8 cellular contexts compared by ENCODE assay signal in genomic region chr2:50746526-50746925, GRCh38.
DNase-seq lines count a peak whose midpoint lies in the region; ATAC-seq and TF ChIP-seq lines count a peak whose summit lies in the region.

No MANE protein-coding gene starts in this region.

- POLR2A ChIA-PET in MCF 10A (lab: Yijun Ruan, JAX) = no interaction called here

- BruUV-seq in MCF 10A (replicated peaks; lab: Mats Ljungman, UMichigan) = no TSS peak

- no peak overlapping the region for H2BK15ac ChIP-seq in mesendoderm (replicated peaks; ENCODE audit: low read depth)

- H3K4me3 ChIP-seq in breast epithelium (no peak overlapping the region), WERI-Rb-1 (ENCODE audit: low read depth, low read length) (no peak overlapping the region), mesendoderm (ENCODE audit: low read length) (no peak overlapping the region)

- no peaks in the 10 kb centered on the region for H3K27me3 Mint-ChIP-seq in MCF 10A (ENCODE audit: insufficient read depth, unreplicated experiment)

- CTCF ChIA-PET in MCF 10A (lab: Yijun Ruan, JAX) = interaction anchor here (0.6 to 2.3 kb wide), 11 partner anchors 9 to 1874 kb away, joined by 3 to 10 read pairs (median 3); no protein-coding TSS in a partner anchor

- no peak overlapping the region for H3K23ac ChIP-seq in mesendoderm (ENCODE audit: low read length)

- H2BK5ac ChIP-seq in mesendoderm (ENCODE audit: low read length) = no peak overlapping the region

- H3K79me2 ChIP-seq in mesendoderm (ENCODE audit: control insufficient read depth, insufficient read depth, low read length) = no peaks in the 10 kb centered on the region

- H3K27ac ChIP-seq in breast epithelium = no peak overlapping the region
- H3K27ac ChIP-seq in WERI-Rb-1 = no peak overlapping the region
- no peak overlapping the region for H3K27ac ChIP-seq in mesendoderm (ENCODE audit: low read depth, low read length)

- no peaks in the 10 kb centered on the region for H3K27me3 ChIP-seq in breast epithelium
- no peaks in the 10 kb centered on the region for H3K27me3 ChIP-seq in WERI-Rb-1 (ENCODE audit: insufficient read depth, low read depth, severe bottlenecking)
- H3K27me3 ChIP-seq in mesendoderm (ENCODE audit: insufficient read depth, low read length, poor library complexity) = no peaks in the 10 kb centered on the region

- H3K79me1 ChIP-seq in mesendoderm (ENCODE audit: low read length) = no peaks in the 10 kb centered on the region

- no peak overlapping the region for H4K5ac ChIP-seq in mesendoderm (ENCODE audit: low read length)

- H3K9me3 ChIP-seq in breast epithelium (no peaks in the 10 kb centered on the region), WERI-Rb-1 (ENCODE audit: severe bottlenecking) (no peaks in the 10 kb centered on the region)

- no peaks in the 10 kb centered on the region for H3K4me1 Mint-ChIP-seq in MCF 10A (ENCODE audit: insufficient read depth, unreplicated experiment)

- H3K4ac ChIP-seq in mesendoderm (ENCODE audit: low read depth, low read length) = no peak overlapping the region

- no peak for TF ChIP-seq POLR2A in breast epithelium (IDR thresholded peaks at IDR 0.05)

- no CpG with 5 or more reads among the region's 2 CpGs for WGBS in mesendoderm (ENCODE audit: extremely low coverage, insufficient coverage, low lambda C conversion rate)

- TF ChIP-seq CTCF in MCF 10A (IDR thresholded peaks at IDR 0.05; ENCODE audit: unreplicated experiment) (peak; percentile 48), breast epithelium (IDR thresholded peaks at IDR 0.05) (peak in 1 of 3 donors; percentile 12), WERI-Rb-1 (IDR thresholded peaks at IDR 0.05; ENCODE audit: low read depth, low read length) (peak; percentile 90)

- H3K4me3 Mint-ChIP-seq in MCF 10A (ENCODE audit: unreplicated experiment) = no peak overlapping the region

- ATAC-seq in HG03565 (IDR thresholded peaks at IDR 0.05; ENCODE audit: unreplicated experiment) (peak; percentile 62), HG03108 (IDR thresholded peaks at IDR 0.05; ENCODE audit: unreplicated experiment) (no peak), GM21447 (IDR thresholded peaks at IDR 0.05; ENCODE audit: unreplicated experiment) (no peak), HG03139 (IDR thresholded peaks at IDR 0.05; ENCODE audit: unreplicated experiment) (no peak)

- H2BK120ac ChIP-seq in mesendoderm (ENCODE audit: low read depth, low read length) = no peak overlapping the region

- no peak overlapping the region for H3K4me2 ChIP-seq in mesendoderm (ENCODE audit: low read length)

- H3K4me1 ChIP-seq in breast epithelium = no peaks in the 10 kb centered on the region
- no peaks in the 10 kb centered on the region for H3K4me1 ChIP-seq in mesendoderm (ENCODE audit: control insufficient read depth, low read depth, low read length)

- no peak overlapping the region for H3K27ac Mint-ChIP-seq in MCF 10A (ENCODE audit: low read depth, unreplicated experiment)

- no peaks in the 10 kb centered on the region for H3K36me3 Mint-ChIP-seq in MCF 10A (ENCODE audit: insufficient read depth, unreplicated experiment)

- no peak overlapping the region for H3K9ac ChIP-seq in mesendoderm (ENCODE audit: low read length)

- intact Hi-C loops in MCF 10A (cut with micrococcal nuclease) (loop anchor here (5.0 kb wide), 1 partner anchor 219 kb away; no protein-coding TSS in a partner anchor), breast epithelium (cut with DNase I; ENCODE audit: low total_unique reads) (no loop called here)

- H3K36me3 ChIP-seq in breast epithelium = no peaks in the 10 kb centered on the region
- no peaks in the 10 kb centered on the region for H3K36me3 ChIP-seq in WERI-Rb-1
- H3K36me3 ChIP-seq in mesendoderm (ENCODE audit: control insufficient read depth, insufficient read depth, low read length) = no peaks in the 10 kb centered on the region

- H3K56ac ChIP-seq in mesendoderm (ENCODE audit: low read length) = peak overlapping the region; percentile 22

- peak; percentile 53 for DNase-seq in MCF 10A (ENCODE audit: unreplicated experiment)
- no peak for DNase-seq in breast epithelium (ENCODE audit: low spot score in 2 of 2)
- peak; percentile 63 for DNase-seq in WERI-Rb-1
- DNase-seq in mesendoderm = peak; percentile 65

- no peaks in the 10 kb centered on the region for H3K9me3 Mint-ChIP-seq in MCF 10A (ENCODE audit: unreplicated experiment)

- no peak overlapping the region for H3K18ac ChIP-seq in mesendoderm (ENCODE audit: low read length)

- no peak overlapping the region for H2AK5ac ChIP-seq in mesendoderm (ENCODE audit: low read length)

- H4K8ac ChIP-seq in mesendoderm (ENCODE audit: low read depth, low read length) = no peak overlapping the region

Comparison
In these comparisons a context has a peak if more than half of its experiments do, and no peak if none do; other contexts are left out.
1. DNase-seq: peak in MCF 10A (single experiment), WERI-Rb-1 (single experiment) and mesendoderm (single experiment); none in breast epithelium (0 of 2).